Comparison of ENCODE assay signal across 16 cellular contexts in genomic region chr10:106513328-106513727, GRCh38.
DNase-seq lines count a peak whose midpoint lies in the region.
"Had no signal": no experiment of that assay in that cellular context is flagged by ENCODE, and none has a peak within 500 bp of the region (broad histone marks: within the 10 kb centered on the region; RNA-seq: fewer than 3 reads in every experiment).

No MANE protein-coding gene starts in this region.

- no peaks in the 10 kb centered on the region for H3K9me3 ChIP-seq in duodenal mucosa (ENCODE audit: control insufficient read depth in 1 of 2, low read length in 2 of 2)
- H3K9me3 ChIP-seq: testis had no signal

- H3K27me3 Mint-ChIP-seq in T-helper 2 cell treated with Interferon-gamma antibody and Interleukin-4, amounts not matched to agents 5 μg/mL and 100 μg/mL, for 36 hours (ENCODE audit: low read depth), result no peaks in the 10 kb centered on the region
- H3K27me3 Mint-ChIP-seq: activated CD8-positive, alpha-beta T cell treated with anti-CD3 and anti-CD28 coated beads for 36 hours; effector memory CD8-positive, alpha-beta T cell had no signal

- no peak overlapping the region for H3K4me3 Mint-ChIP-seq in T-helper 2 cell treated with Interferon-gamma antibody and Interleukin-4, amounts not matched to agents 5 μg/mL and 100 μg/mL, for 36 hours
- H3K4me3 Mint-ChIP-seq: activated CD8-positive, alpha-beta T cell treated with anti-CD3 and anti-CD28 coated beads for 36 hours; effector memory CD8-positive, alpha-beta T cell had no signal

- no peaks in the 10 kb centered on the region for H3K4me1 Mint-ChIP-seq in T-helper 2 cell treated with Interferon-gamma antibody and Interleukin-4, amounts not matched to agents 5 μg/mL and 100 μg/mL, for 36 hours (ENCODE audit: low read depth)

- H3K4me3 ChIP-seq in duodenal mucosa (ENCODE audit: low read depth in 1 of 2, low read length in 2 of 2), result peak overlapping the region; percentile 7 to 25
- H3K4me3 ChIP-seq: testis had no signal

- H3K36me3 Mint-ChIP-seq in T-helper 2 cell treated with Interferon-gamma antibody and Interleukin-4, amounts not matched to agents 5 μg/mL and 100 μg/mL, for 36 hours (ENCODE audit: low read depth), result no peaks in the 10 kb centered on the region

- peak; percentile 23 for DNase-seq in ELR (ENCODE audit: low read depth)
- DNase-seq in NCI-H748 treated with DMSO at 0.1 percent for 48 hours (lab: John Stamatoyannopoulos, UW), result peak; percentile 90
- DNase-seq in midbrain (lab: John Stamatoyannopoulos, UW), result peak; percentile 60
- DNase-seq in T-helper 2 cell treated with Interferon-gamma antibody and Interleukin-4, amounts not matched to agents 5 μg/mL and 100 μg/mL, for 36 hours (ENCODE audit: low spot score), result no peak
- DNase-seq in CD1c-positive myeloid dendritic cell (ENCODE audit: extremely low spot score), result no peak
- no peak for DNase-seq in occipital lobe (lab: John Stamatoyannopoulos, UW)
- DNase-seq in iPS-NIHi7 (ENCODE audit: extremely low spot score), result no peak
- DNase-seq: activated CD8-positive, alpha-beta T cell treated with anti-CD3 and anti-CD28 coated beads for 36 hours; DMS153; effector memory CD8-positive, alpha-beta T cell; glutamatergic neuron; left colon; NCI-H510A treated with DMSO at 0.1 percent for 48 hours; Right ventricle myocardium superior; testis had no signal

- no peak overlapping the region for H3K27ac ChIP-seq in duodenal mucosa (ENCODE audit: low read depth, low read length)
- H3K27ac ChIP-seq: testis had no signal

- peaks cover 4% of the 10 kb centered on the region for H3K9me3 Mint-ChIP-seq in T-helper 2 cell treated with Interferon-gamma antibody and Interleukin-4, amounts not matched to agents 5 μg/mL and 100 μg/mL, for 36 hours
- H3K9me3 Mint-ChIP-seq: activated CD8-positive, alpha-beta T cell treated with anti-CD3 and anti-CD28 coated beads for 36 hours had no signal

- no peaks in the 10 kb centered on the region for H3K4me1 ChIP-seq in duodenal mucosa (ENCODE audit: control insufficient read depth in 1 of 2, insufficient read depth in 2 of 2, low read length in 2 of 2)
- H3K4me1 ChIP-seq: testis had no signal

- no peaks in the 10 kb centered on the region for H3K36me3 ChIP-seq in duodenal mucosa (ENCODE audit: control insufficient read depth in 1 of 2, insufficient read depth in 2 of 2, low read length in 2 of 2)

- H3K27me3 ChIP-seq in duodenal mucosa (ENCODE audit: control insufficient read depth in 1 of 2, insufficient read depth in 2 of 2, low read length in 2 of 2), result no peaks in the 10 kb centered on the region
- H3K27me3 ChIP-seq: testis had no signal

- H3K9ac ChIP-seq in duodenal mucosa (ENCODE audit: low read depth in 1 of 2, low read length in 2 of 2), result no peak overlapping the region

- H3K27ac Mint-ChIP-seq in T-helper 2 cell treated with Interferon-gamma antibody and Interleukin-4, amounts not matched to agents 5 μg/mL and 100 μg/mL, for 36 hours, result no peak overlapping the region
- H3K27ac Mint-ChIP-seq: activated CD8-positive, alpha-beta T cell treated with anti-CD3 and anti-CD28 coated beads for 36 hours; effector memory CD8-positive, alpha-beta T cell had no signal

Comparison
In these comparisons a context has a peak if more than half of its experiments do, and no peak if none do; other contexts are left out.
1. DNase-seq: peak in ELR (single experiment), NCI-H748 treated with DMSO at 0.1 percent for 48 hours (single experiment) and midbrain (single experiment); none in T-helper 2 cell treated with Interferon-gamma antibody and Interleukin-4, amounts not matched to agents 5 μg/mL and 100 μg/mL, for 36 hours (single experiment), CD1c-positive myeloid dendritic cell (single experiment), occipital lobe (single experiment) and iPS-NIHi7 (single experiment).